Comparison of ENCODE assay signal across 8 cellular contexts in genomic region chr19:17424743-17425365, GRCh38. TPM values are rescaled to one million over a fixed set of nuclear protein-coding genes. Genes with fewer than 3 reads are reported as not detected.
DNase-seq lines count a peak whose midpoint lies in the region; ATAC-seq, FAIRE-seq and TF ChIP-seq lines count a peak whose summit lies in the region.

No MANE protein-coding gene starts in this region.

- no peaks in the 10 kb centered on the region for H3K27me3 ChIP-seq in GM12878 (replicated peaks in 1 of 2; ENCODE audit: control insufficient read depth in 2 of 2, insufficient read depth in 2 of 2, low read length in 1 of 2)

- no peaks in the 10 kb centered on the region for H4K20me1 ChIP-seq in GM12878 (ENCODE audit: control insufficient read depth, insufficient read depth)

- TF ChIP-seq EP300 in GM12878 (IDR thresholded peaks at IDR 0.05; ENCODE audit: borderline replicate concordance in 1 of 2, control insufficient read depth in 1 of 2, low read depth in 2 of 2, low read length in 2 of 2): no peak

- WGBS in GM12878 (ENCODE audit: insufficient coverage, insufficient replicate concordance, low lambda C conversion rate, missing lambda C conversion rate): 50% methylated on average over 25 of the region's 27 CpGs

- SMC1A ChIA-PET in GM12878 (lab: Charles Lee; ENCODE audit: uncharacterized antibody, unreplicated experiment): no interaction called here

- no peaks in the 10 kb centered on the region for H3K9me3 ChIP-seq in GM12878 (replicated peaks; ENCODE audit: control insufficient read depth, insufficient read depth, low read length)

- ATAC-seq in GM12878 (peak; percentile 78), HG03108 (IDR thresholded peaks at IDR 0.05; ENCODE audit: unreplicated experiment) (no peak), HG03097 (IDR thresholded peaks at IDR 0.05; ENCODE audit: low FRiP score, unreplicated experiment) (no peak), GM21381 (IDR thresholded peaks at IDR 0.05; ENCODE audit: unreplicated experiment) (no peak)

- H3K4me3 ChIP-seq in GM12878: no peak overlapping the region

- peaks cover 3% of the 10 kb centered on the region; the same call in 1 of the 2 replicates for H3K4me1 ChIP-seq in GM12878 (ENCODE audit: control insufficient read depth, insufficient read depth, low read length)

- H3K9ac ChIP-seq in GM12878 (ENCODE audit: control insufficient read depth, insufficient read depth, low read length): no peak overlapping the region

- no peak overlapping the region for H3K4me2 ChIP-seq in GM12878 (ENCODE audit: control insufficient read depth, insufficient read depth)

- BruUV-seq in GM12878 (replicated peaks; lab: Mats Ljungman, UMichigan): no TSS peak

- peak; percentile 43 to 56 (median 51) for TF ChIP-seq CTCF in GM12878 (IDR thresholded peaks at IDR 0.05 in 2 of 3, conservative IDR thresholded peaks at IDR 0.05 in 1 of 3; ENCODE audit: control insufficient read depth in 2 of 3, extremely low read depth in 1 of 3, insufficient read depth in 1 of 3, low read depth in 3 of 3, low read length in 3 of 3)

- no peak for TF ChIP-seq POLR2A in GM12878 (IDR thresholded peaks at IDR 0.05; ENCODE audit: low read depth, low read length)

- H2AFZ ChIP-seq in GM12878 (ENCODE audit: control insufficient read depth, low read depth, low read length): no peak overlapping the region; the same call in 1 of the 2 replicates

- H3K27ac ChIP-seq in GM12878 (ENCODE audit: control insufficient read depth, insufficient read depth): no peak overlapping the region

- no peaks in the 10 kb centered on the region for H3K36me3 ChIP-seq in GM12878 (ENCODE audit: control insufficient read depth in 2 of 2, insufficient read depth in 2 of 2, low read length in 1 of 2)

- peaks cover 2% of the 10 kb centered on the region; the same call in 1 of the 2 replicates for H3K79me2 ChIP-seq in GM12878 (ENCODE audit: control insufficient read depth, insufficient read depth, low read length)

- FAIRE-seq in GM12878 (lab: Jason Lieb, UNC): no peak

- TF ChIP-seq RAD21 in GM12878 (IDR thresholded peaks at IDR 0.05; ENCODE audit: insufficient read depth, low read depth, low read length): peak; percentile 52

- CTCF ChIA-PET in GM12878 (lab: Yijun Ruan, JAX): interaction anchor here (1.1 to 1.4 kb wide), 3 partner anchors 11 to 41 kb away, joined by 3 to 4 read pairs (median 3); partner anchors contain the start of gene CCDC194

- DNase-seq in activated CD8-positive, alpha-beta memory T cell treated with anti-CD3 and anti-CD28 coated beads for 24 hours: peak; percentile 68
- DNase-seq in activated CD8-positive, alpha-beta memory T cell treated with anti-CD3 and anti-CD28 coated beads, Interleukin-2, amount 50 U/mL, for 4 hours: no peak
- DNase-seq in NCI-H510A (lab: John Stamatoyannopoulos, UW): peak; percentile 29
- DNase-seq in GM12878 (ENCODE audit: low read depth, low spot score): no peak
- peak; percentile 94 for DNase-seq in left kidney (ENCODE audit: low read depth, low spot score)

- in situ Hi-C loops in GM12878 (cut with MboI): no loop called here

- POLR2A ChIA-PET in GM12878 (lab: Charles Lee): no interaction called here

- intact Hi-C loops in GM12878 (cut with micrococcal nuclease; ENCODE audit: unreplicated experiment): no loop called here

- RAD21 ChIA-PET in GM12878 (lab: Charles Lee; ENCODE audit: unreplicated experiment): no interaction called here

RNA-seq across cellular contexts. Expression of gene MVB12A, which starts 5.0 kb away (rescaled TPM):
- total RNA-seq in GM12878 (2013; cell fraction: nucleolus; rRNA removed): 33.7 and 36.0 TPM in 2 replicates
- total RNA-seq in GM12878 (2014; rRNA removed): 37.7 and 47.6 TPM in 2 replicates
- 15.3 and 18.0 TPM in 2 replicates for total RNA-seq in GM12878 (2014; rRNA removed; fragmentation: Illumina TruSeq; extraction: Trizol)
- total RNA-seq in GM12878 (2021): 41.2 and 46.3 TPM in 2 replicates
- polyA plus RNA-seq in GM12878 (2011; ENCODE audit: low read depth): 7.3 TPM
- 7.9 and 16.8 TPM in 2 replicates for polyA plus RNA-seq in GM12878 (2011; rRNA removed)
- 27.1 and 35.7 TPM in 2 replicates for polyA plus RNA-seq in GM12878 (2011; cell fraction: cytosol; rRNA removed)
- polyA plus RNA-seq in GM12878 (2011; cell fraction: nucleus; rRNA removed): 37.6 and 43.4 TPM in 2 replicates
- polyA plus RNA-seq in GM12878 (2012): 23.0 and 25.9 TPM in 2 replicates
- 7.6 and 16.9 TPM in 2 replicates for polyA plus RNA-seq in GM12878 (2014; fragmentation: Illumina TruSeq; extraction: Trizol)
- polyA plus RNA-seq in GM12878 (2014; fragmentation: Nextera tagmentation; extraction: Ambion mirVana): 1 to 10 TPM; 1.2 to 2.6 TPM
- 46.7 and 47.5 TPM in 2 replicates for polyA plus RNA-seq in GM12878 (2014; rRNA removed)
- 10 to 100 TPM; 34.7 to 40.9 TPM for polyA plus RNA-seq in GM12878 (2016; fragmentation: Nextera tagmentation; extraction: Ambion mirVana)
- 8.9 and 21.1 TPM in 2 replicates for polyA minus RNA-seq in GM12878 (2011; rRNA and poly(A)+ RNA removed)
- 9.4 and 12.3 TPM in 2 replicates for polyA minus RNA-seq in GM12878 (2011; cell fraction: cytosol; rRNA and poly(A)+ RNA removed)
- 13.5 and 20.1 TPM in 2 replicates for polyA minus RNA-seq in GM12878 (2011; cell fraction: nucleus; rRNA and poly(A)+ RNA removed)

RNA-seq across cellular contexts. Expression of gene BST2, which starts 19.4 kb away (rescaled TPM):
- 58.0 and 65.1 TPM in 2 replicates for total RNA-seq in GM12878 (2013; cell fraction: nucleolus; rRNA removed)
- 248 and 257 TPM in 2 replicates for total RNA-seq in GM12878 (2014; rRNA removed)
- 161 and 175 TPM in 2 replicates for total RNA-seq in GM12878 (2014; rRNA removed; fragmentation: Illumina TruSeq; extraction: Trizol)
- total RNA-seq in GM12878 (2021): 271 and 278 TPM in 2 replicates
- 451 TPM for polyA plus RNA-seq in GM12878 (2011; ENCODE audit: low read depth)
- 210 and 301 TPM in 2 replicates for polyA plus RNA-seq in GM12878 (2011; rRNA removed)
- 363 and 467 TPM in 2 replicates for polyA plus RNA-seq in GM12878 (2011; cell fraction: cytosol; rRNA removed)
- polyA plus RNA-seq in GM12878 (2011; cell fraction: nucleus; rRNA removed): 154 and 173 TPM in 2 replicates
- 323 and 354 TPM in 2 replicates for polyA plus RNA-seq in GM12878 (2012)
- 62.4 and 198 TPM in 2 replicates for polyA plus RNA-seq in GM12878 (2014; fragmentation: Illumina TruSeq; extraction: Trizol)
- polyA plus RNA-seq in GM12878 (2014; fragmentation: Nextera tagmentation; extraction: Ambion mirVana): 100 to 1,000 TPM in 1 of 2 experiments, 10 to 100 TPM in 1; 16.6 to 111 TPM
- 329 and 331 TPM in 2 replicates for polyA plus RNA-seq in GM12878 (2014; rRNA removed)
- 100 to 1,000 TPM; 335 to 372 TPM for polyA plus RNA-seq in GM12878 (2016; fragmentation: Nextera tagmentation; extraction: Ambion mirVana)
- polyA minus RNA-seq in GM12878 (2011; rRNA and poly(A)+ RNA removed): 103 and 187 TPM in 2 replicates
- 52.8 and 53.2 TPM in 2 replicates for polyA minus RNA-seq in GM12878 (2011; cell fraction: cytosol; rRNA and poly(A)+ RNA removed)
- polyA minus RNA-seq in GM12878 (2011; cell fraction: nucleus; rRNA and poly(A)+ RNA removed): 56.9 and 83.2 TPM in 2 replicates

RNA-seq across cellular contexts. Expression of gene TMEM221, which starts 23.6 kb away (rescaled TPM):
- total RNA-seq in GM12878 (2013; cell fraction: nucleolus; rRNA removed): not detected in 2 replicates
- not detected in 2 replicates for total RNA-seq in GM12878 (2014; rRNA removed)
- not detected in 2 replicates for total RNA-seq in GM12878 (2014; rRNA removed; fragmentation: Illumina TruSeq; extraction: Trizol)
- not detected in 2 replicates for total RNA-seq in GM12878 (2021)
- polyA plus RNA-seq in GM12878 (2011; ENCODE audit: low read depth): 0.13 TPM
- not detected in 2 replicates for polyA plus RNA-seq in GM12878 (2011; rRNA removed)
- polyA plus RNA-seq in GM12878 (2011; cell fraction: cytosol; rRNA removed): not detected in 2 replicates
- not detected in 2 replicates for polyA plus RNA-seq in GM12878 (2011; cell fraction: nucleus; rRNA removed)
- polyA plus RNA-seq in GM12878 (2012): 0.06 TPM in 1 of 2 replicates, not detected in the other
- polyA plus RNA-seq in GM12878 (2014; fragmentation: Illumina TruSeq; extraction: Trizol): not detected in 2 replicates
- polyA plus RNA-seq in GM12878 (2014; fragmentation: Nextera tagmentation; extraction: Ambion mirVana): under 1 TPM in 1 of 2 experiments, not detected in 1; 0.04 TPM
- not detected in 2 replicates for polyA plus RNA-seq in GM12878 (2014; rRNA removed)
- under 1 TPM in 1 of 2 experiments, not detected in 1; 0.24 TPM for polyA plus RNA-seq in GM12878 (2016; fragmentation: Nextera tagmentation; extraction: Ambion mirVana)
- polyA minus RNA-seq in GM12878 (2011; rRNA and poly(A)+ RNA removed): not detected in 2 replicates
- polyA minus RNA-seq in GM12878 (2011; cell fraction: cytosol; rRNA and poly(A)+ RNA removed): not detected in 2 replicates
- not detected in 2 replicates for polyA minus RNA-seq in GM12878 (2011; cell fraction: nucleus; rRNA and poly(A)+ RNA removed)

RNA-seq across cellular contexts. Expression of gene CCDC194, which starts 30.9 kb away (rescaled TPM):
- 10.3 and 11.9 TPM in 2 replicates for total RNA-seq in GM12878 (2013; cell fraction: nucleolus; rRNA removed)
- 1.1 and 1.3 TPM in 2 replicates for total RNA-seq in GM12878 (2014; rRNA removed)
- 1.3 and 1.7 TPM in 2 replicates for total RNA-seq in GM12878 (2014; rRNA removed; fragmentation: Illumina TruSeq; extraction: Trizol)
- 1.7 and 3.0 TPM in 2 replicates for total RNA-seq in GM12878 (2021)
- polyA plus RNA-seq in GM12878 (2011; ENCODE audit: low read depth): not detected
- polyA plus RNA-seq in GM12878 (2011; rRNA removed): 0.24 and 0.87 TPM in 2 replicates
- polyA plus RNA-seq in GM12878 (2011; cell fraction: cytosol; rRNA removed): 0.45 and 0.52 TPM in 2 replicates
- polyA plus RNA-seq in GM12878 (2011; cell fraction: nucleus; rRNA removed): 3.8 and 5.1 TPM in 2 replicates
- 1.8 and 2.2 TPM in 2 replicates for polyA plus RNA-seq in GM12878 (2012)
- 0.72 and 0.86 TPM in 2 replicates for polyA plus RNA-seq in GM12878 (2014; fragmentation: Illumina TruSeq; extraction: Trizol)
- under 1 TPM; 0.07 to 0.21 TPM for polyA plus RNA-seq in GM12878 (2014; fragmentation: Nextera tagmentation; extraction: Ambion mirVana)
- polyA plus RNA-seq in GM12878 (2014; rRNA removed): 2.9 and 3.4 TPM in 2 replicates
- polyA plus RNA-seq in GM12878 (2016; fragmentation: Nextera tagmentation; extraction: Ambion mirVana): 1 to 10 TPM in 1 of 2 experiments, under 1 TPM in 1; 0.78 to 1.1 TPM
- 0.59 and 1.5 TPM in 2 replicates for polyA minus RNA-seq in GM12878 (2011; rRNA and poly(A)+ RNA removed)
- polyA minus RNA-seq in GM12878 (2011; cell fraction: cytosol; rRNA and poly(A)+ RNA removed): not detected in 2 replicates
- 1.9 and 2.3 TPM in 2 replicates for polyA minus RNA-seq in GM12878 (2011; cell fraction: nucleus; rRNA and poly(A)+ RNA removed)

RNA-seq across cellular contexts. Expression of gene NXNL1, which starts 35.9 kb away (rescaled TPM):
- not detected in 2 replicates for total RNA-seq in GM12878 (2013; cell fraction: nucleolus; rRNA removed)
- total RNA-seq in GM12878 (2014; rRNA removed) (not detected in 2 replicates), GM12878 (2014; rRNA removed; fragmentation: Illumina TruSeq; extraction: Trizol) (not detected in 2 replicates), GM12878 (2021) (not detected in 2 replicates)
- polyA plus RNA-seq in GM12878 (2011; ENCODE audit: low read depth): not detected
- polyA plus RNA-seq in GM12878 (2011; rRNA removed) (not detected in 2 replicates), GM12878 (2014; fragmentation: Illumina TruSeq; extraction: Trizol) (not detected in 2 replicates), GM12878 (2014; fragmentation: Nextera tagmentation; extraction: Ambion mirVana) (not detected), GM12878 (2014; rRNA removed) (not detected in 2 replicates), GM12878 (2016; fragmentation: Nextera tagmentation; extraction: Ambion mirVana) (not detected)
- not detected in 2 replicates for polyA plus RNA-seq in GM12878 (2011; cell fraction: cytosol; rRNA removed)
- not detected in 2 replicates for polyA plus RNA-seq in GM12878 (2011; cell fraction: nucleus; rRNA removed)
- not detected in 2 replicates for polyA plus RNA-seq in GM12878 (2012)
- not detected in 2 replicates for polyA minus RNA-seq in GM12878 (2011; rRNA and poly(A)+ RNA removed)
- polyA minus RNA-seq in GM12878 (2011; cell fraction: cytosol; rRNA and poly(A)+ RNA removed): not detected in 2 replicates
- polyA minus RNA-seq in GM12878 (2011; cell fraction: nucleus; rRNA and poly(A)+ RNA removed): not detected in 2 replicates

Comparison
In these comparisons a context has a peak if more than half of its experiments do, and no peak if none do; other contexts are left out.
1. DNase-seq: peak in activated CD8-positive, alpha-beta memory T cell treated with anti-CD3 and anti-CD28 coated beads for 24 hours (single experiment), NCI-H510A (single experiment) and left kidney (single experiment); none in activated CD8-positive, alpha-beta memory T cell treated with anti-CD3 and anti-CD28 coated beads, Interleukin-2, amount 50 U/mL, for 4 hours (single experiment) and GM12878 (single experiment).